ENCODE assay signal across 1 cellular context in genomic region chr17:8964801-8965393, GRCh38.
TF ChIP-seq lines count a peak whose summit lies in the region.

No MANE protein-coding gene starts in this region.

TF ChIP-seq in GM12878, 131 proteins besides CTCF, POLR2A, EP300 and RAD21 (continued from another document):
- TF ChIP-seq, protein P1, sequence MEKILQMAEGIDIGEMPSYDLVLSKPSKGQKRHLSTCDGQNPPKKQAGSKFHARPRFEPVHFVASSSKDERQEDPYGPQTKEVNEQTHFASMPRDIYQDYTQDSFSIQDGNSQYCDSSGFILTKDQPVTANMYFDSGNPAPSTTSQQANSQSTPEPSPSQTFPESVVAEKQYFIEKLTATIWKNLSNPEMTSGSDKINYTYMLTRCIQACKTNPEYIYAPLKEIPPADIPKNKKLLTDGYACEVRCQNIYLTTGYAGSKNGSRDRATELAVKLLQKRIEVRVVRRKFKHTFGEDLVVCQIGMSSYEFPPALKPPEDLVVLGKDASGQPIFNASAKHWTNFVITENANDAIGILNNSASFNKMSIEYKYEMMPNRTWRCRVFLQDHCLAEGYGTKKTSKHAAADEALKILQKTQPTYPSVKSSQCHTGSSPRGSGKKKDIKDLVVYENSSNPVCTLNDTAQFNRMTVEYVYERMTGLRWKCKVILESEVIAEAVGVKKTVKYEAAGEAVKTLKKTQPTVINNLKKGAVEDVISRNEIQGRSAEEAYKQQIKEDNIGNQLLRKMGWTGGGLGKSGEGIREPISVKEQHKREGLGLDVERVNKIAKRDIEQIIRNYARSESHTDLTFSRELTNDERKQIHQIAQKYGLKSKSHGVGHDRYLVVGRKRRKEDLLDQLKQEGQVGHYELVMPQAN (conservative IDR thresholded peaks at IDR 0.05) = peak; percentile 52; the same call in 1 of the 2 replicates
- TF ChIP-seq ZNF622 (IDR thresholded peaks at IDR 0.05) (no peak), RUNX3 (IDR thresholded peaks at IDR 0.05; ENCODE audit: low read length) (peak; percentile 35), MXI1 (IDR thresholded peaks at IDR 0.05; ENCODE audit: low read depth, low read length) (peak; percentile 64; the same call in 1 of the 2 replicates), HDGF (IDR thresholded peaks at IDR 0.05) (no peak; the same call in 1 of the 2 replicates), CEBPZ (IDR thresholded peaks at IDR 0.05; ENCODE audit: low read depth, low read length) (no peak), MLLT1 (IDR thresholded peaks at IDR 0.05) (peak; percentile 88), EED (IDR thresholded peaks at IDR 0.05; ENCODE audit: low read depth) (no peak), LARP7 (IDR thresholded peaks at IDR 0.05) (peak; percentile 62), NBN (IDR thresholded peaks at IDR 0.05) (peak; percentile 71; the same call in 1 of the 2 replicates), FOS (IDR thresholded peaks at IDR 0.05; ENCODE audit: borderline replicate concordance, extremely low read depth, insufficient read length) (no peak), POLR2AphosphoS5 (IDR thresholded peaks at IDR 0.05; ENCODE audit: low read length) (peak; percentile 70; the same call in 1 of the 2 replicates), RCOR1 (conservative IDR thresholded peaks at IDR 0.05; ENCODE audit: low read depth, low read length) (no peak), PAX5 (IDR thresholded peaks at IDR 0.05; ENCODE audit: borderline replicate concordance, low read depth, low read length) (0 out of 2 replicates have a peak, but pooled peaks have one; percentile 3), SP1 (IDR thresholded peaks at IDR 0.05; ENCODE audit: low read depth, low read length) (no peak), NRF1 (conservative IDR thresholded peaks at IDR 0.05; ENCODE audit: low read depth, low read length) (peak; percentile 26; the same call in 1 of the 2 replicates), MAX (IDR thresholded peaks at IDR 0.05; ENCODE audit: low read depth, low read length) (peak; percentile 71), MYC (IDR thresholded peaks at IDR 0.05; ENCODE audit: insufficient read depth, insufficient read length, insufficient replicate concordance, low read length, severe bottlenecking) (no peak), IRF4 (IDR thresholded peaks at IDR 0.05; ENCODE audit: low read depth, low read length) (no peak), KLF5 (IDR thresholded peaks at IDR 0.05; ENCODE audit: partially characterized antibody) (no peak)
- TF ChIP-seq, protein P2, sequence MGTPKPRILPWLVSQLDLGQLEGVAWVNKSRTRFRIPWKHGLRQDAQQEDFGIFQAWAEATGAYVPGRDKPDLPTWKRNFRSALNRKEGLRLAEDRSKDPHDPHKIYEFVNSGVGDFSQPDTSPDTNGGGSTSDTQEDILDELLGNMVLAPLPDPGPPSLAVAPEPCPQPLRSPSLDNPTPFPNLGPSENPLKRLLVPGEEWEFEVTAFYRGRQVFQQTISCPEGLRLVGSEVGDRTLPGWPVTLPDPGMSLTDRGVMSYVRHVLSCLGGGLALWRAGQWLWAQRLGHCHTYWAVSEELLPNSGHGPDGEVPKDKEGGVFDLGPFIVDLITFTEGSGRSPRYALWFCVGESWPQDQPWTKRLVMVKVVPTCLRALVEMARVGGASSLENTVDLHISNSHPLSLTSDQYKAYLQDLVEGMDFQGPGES (IDR thresholded peaks at IDR 0.05) = no peak
- TF ChIP-seq, protein P3, sequence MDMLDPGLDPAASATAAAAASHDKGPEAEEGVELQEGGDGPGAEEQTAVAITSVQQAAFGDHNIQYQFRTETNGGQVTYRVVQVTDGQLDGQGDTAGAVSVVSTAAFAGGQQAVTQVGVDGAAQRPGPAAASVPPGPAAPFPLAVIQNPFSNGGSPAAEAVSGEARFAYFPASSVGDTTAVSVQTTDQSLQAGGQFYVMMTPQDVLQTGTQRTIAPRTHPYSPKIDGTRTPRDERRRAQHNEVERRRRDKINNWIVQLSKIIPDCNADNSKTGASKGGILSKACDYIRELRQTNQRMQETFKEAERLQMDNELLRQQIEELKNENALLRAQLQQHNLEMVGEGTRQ (IDR thresholded peaks at IDR 0.05; ENCODE audit: borderline replicate concordance, low read depth, low read length) = no peak
- TF ChIP-seq, protein P4, sequence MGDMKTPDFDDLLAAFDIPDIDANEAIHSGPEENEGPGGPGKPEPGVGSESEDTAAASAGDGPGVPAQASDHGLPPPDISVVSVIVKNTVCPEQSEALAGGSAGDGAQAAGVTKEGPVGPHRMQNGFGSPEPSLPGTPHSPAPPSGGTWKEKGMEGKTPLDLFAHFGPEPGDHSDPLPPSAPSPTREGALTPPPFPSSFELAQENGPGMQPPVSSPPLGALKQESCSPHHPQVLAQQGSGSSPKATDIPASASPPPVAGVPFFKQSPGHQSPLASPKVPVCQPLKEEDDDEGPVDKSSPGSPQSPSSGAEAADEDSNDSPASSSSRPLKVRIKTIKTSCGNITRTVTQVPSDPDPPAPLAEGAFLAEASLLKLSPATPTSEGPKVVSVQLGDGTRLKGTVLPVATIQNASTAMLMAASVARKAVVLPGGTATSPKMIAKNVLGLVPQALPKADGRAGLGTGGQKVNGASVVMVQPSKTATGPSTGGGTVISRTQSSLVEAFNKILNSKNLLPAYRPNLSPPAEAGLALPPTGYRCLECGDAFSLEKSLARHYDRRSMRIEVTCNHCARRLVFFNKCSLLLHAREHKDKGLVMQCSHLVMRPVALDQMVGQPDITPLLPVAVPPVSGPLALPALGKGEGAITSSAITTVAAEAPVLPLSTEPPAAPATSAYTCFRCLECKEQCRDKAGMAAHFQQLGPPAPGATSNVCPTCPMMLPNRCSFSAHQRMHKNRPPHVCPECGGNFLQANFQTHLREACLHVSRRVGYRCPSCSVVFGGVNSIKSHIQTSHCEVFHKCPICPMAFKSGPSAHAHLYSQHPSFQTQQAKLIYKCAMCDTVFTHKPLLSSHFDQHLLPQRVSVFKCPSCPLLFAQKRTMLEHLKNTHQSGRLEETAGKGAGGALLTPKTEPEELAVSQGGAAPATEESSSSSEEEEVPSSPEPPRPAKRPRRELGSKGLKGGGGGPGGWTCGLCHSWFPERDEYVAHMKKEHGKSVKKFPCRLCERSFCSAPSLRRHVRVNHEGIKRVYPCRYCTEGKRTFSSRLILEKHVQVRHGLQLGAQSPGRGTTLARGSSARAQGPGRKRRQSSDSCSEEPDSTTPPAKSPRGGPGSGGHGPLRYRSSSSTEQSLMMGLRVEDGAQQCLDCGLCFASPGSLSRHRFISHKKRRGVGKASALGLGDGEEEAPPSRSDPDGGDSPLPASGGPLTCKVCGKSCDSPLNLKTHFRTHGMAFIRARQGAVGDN (IDR thresholded peaks at IDR 0.05) = peak; percentile 61; the same call in 1 of the 2 replicates
